Comparison of ENCODE assay signal across 23 cellular contexts in the genomic region with DNA sequence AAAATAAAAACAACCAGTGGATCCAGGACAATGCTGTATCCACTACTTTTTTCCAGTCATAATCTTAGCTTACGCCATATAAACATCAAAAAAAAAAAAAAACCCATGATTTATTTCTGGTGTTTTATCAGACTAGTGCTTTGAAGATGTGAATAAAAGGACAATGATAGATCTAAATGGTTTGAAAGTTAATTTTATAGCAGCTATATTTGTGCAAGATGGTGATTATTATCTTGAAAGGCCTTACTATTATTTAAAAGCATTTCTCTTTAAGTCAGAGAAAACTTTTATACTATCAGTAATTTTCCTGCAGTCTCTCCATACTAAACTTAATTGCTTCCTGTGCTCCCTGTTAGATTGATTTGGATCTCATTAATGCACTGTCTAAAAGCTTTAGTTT.
DNase-seq lines count a peak whose midpoint lies in the region; ATAC-seq and TF ChIP-seq lines count a peak whose summit lies in the region.
"Had no signal": no experiment of that assay in that cellular context is flagged by ENCODE, and none has a peak within 500 bp of the region (broad histone marks: within the 10 kb centered on the region; RNA-seq: fewer than 3 reads in every experiment).

No MANE protein-coding gene starts in this region.

- no peaks in the 10 kb centered on the region for H4K20me1 ChIP-seq in SK-N-SH (ENCODE audit: insufficient read depth)
- H4K20me1 ChIP-seq: BLaER1 had no signal

- no peak for TF ChIP-seq CTCF in SK-N-SH (IDR thresholded peaks at IDR 0.05)
- no peak for TF ChIP-seq CTCF in mesothelial cell of epicardium (IDR thresholded peaks at IDR 0.05; ENCODE audit: unreplicated experiment)

- CTCF ChIA-PET in SK-N-SH (lab: Yijun Ruan, JAX) = no interaction called here

- TF ChIP-seq EP300 in SK-N-SH (IDR thresholded peaks at IDR 0.05; ENCODE audit: borderline replicate concordance in 1 of 2, low read depth in 1 of 2, low read length in 1 of 2) = no peak

- no peaks in the 10 kb centered on the region for H3K36me3 ChIP-seq in SK-N-SH (replicated peaks in 1 of 2; ENCODE audit: control insufficient read depth in 1 of 2, insufficient read depth in 2 of 2, low read length in 1 of 2)
- H3K36me3 ChIP-seq: BE2C, BLaER1 had no signal

- ATAC-seq in HG02642 (IDR thresholded peaks at IDR 0.05; ENCODE audit: poor library complexity, unreplicated experiment) = no peak
- ATAC-seq: GM12878 had no signal

- H3K27ac ChIP-seq in SK-N-SH (ENCODE audit: low read depth in 2 of 2, low read length in 1 of 2) = peak overlapping the region in 1 of 2 experiments; percentile 83; a peak in 1 of 4 replicates
- H3K27ac ChIP-seq: BLaER1 had no signal

- H2AFZ ChIP-seq in SK-N-SH (ENCODE audit: low read depth) = no peak overlapping the region

- H3K4me3 Mint-ChIP-seq in mesothelial cell of epicardium = no peak overlapping the region
- no peak overlapping the region for H3K4me3 Mint-ChIP-seq in immature natural killer cell
- H3K4me3 Mint-ChIP-seq: CD14-positive monocyte; CD4-positive, alpha-beta memory T cell; CD4-positive, CD25-positive, alpha-beta regulatory T cell; CD8-positive, alpha-beta memory T cell had no signal

- no peaks in the 10 kb centered on the region for H3K27me3 ChIP-seq in SK-N-SH (ENCODE audit: insufficient read depth)
- H3K27me3 ChIP-seq: BE2C, BLaER1 had no signal

- no peaks in the 10 kb centered on the region for H3K9me2 ChIP-seq in SK-N-SH

- H3K4me1 Mint-ChIP-seq in mesothelial cell of epicardium = peaks cover 27% of the 10 kb centered on the region
- H3K4me1 Mint-ChIP-seq in immature natural killer cell = no peaks in the 10 kb centered on the region
- H3K4me1 Mint-ChIP-seq: CD14-positive monocyte; CD4-positive, alpha-beta memory T cell; CD4-positive, CD25-positive, alpha-beta regulatory T cell; CD8-positive, alpha-beta memory T cell had no signal

- H3K27me3 Mint-ChIP-seq in mesothelial cell of epicardium (ENCODE audit: low read depth) (no peaks in the 10 kb centered on the region), immature natural killer cell (ENCODE audit: low read depth in 3 of 3) (peaks cover 0 to 2% (median 0%) of the 10 kb centered on the region in 3 donors)
- H3K27me3 Mint-ChIP-seq: CD4-positive, alpha-beta memory T cell; CD4-positive, CD25-positive, alpha-beta regulatory T cell; CD8-positive, alpha-beta memory T cell had no signal

- H3K4me2 ChIP-seq in SK-N-SH = no peak overlapping the region

- no peaks in the 10 kb centered on the region; a peak in 2 of 4 replicates for H3K4me1 ChIP-seq in SK-N-SH (ENCODE audit: control insufficient read depth in 1 of 2, insufficient read depth in 2 of 2, low read depth in 1 of 2, low read length in 1 of 2)

- WGBS in SK-N-SH (ENCODE audit: low lambda C conversion rate) = 38% methylated on average over 1 of the region's 1 CpG

- no peaks in the 10 kb centered on the region for H3K79me2 ChIP-seq in SK-N-SH (ENCODE audit: insufficient read depth)

- no peak overlapping the region for H3K9ac ChIP-seq in SK-N-SH
- H3K9ac ChIP-seq: BLaER1 had no signal

- H3K4me3 ChIP-seq in SK-N-SH (ENCODE audit: low read depth in 2 of 2, low read length in 1 of 2) = no peak overlapping the region
- H3K4me3 ChIP-seq: BLaER1, GM12878 had no signal

- no peak for TF ChIP-seq RAD21 in SK-N-SH (IDR thresholded peaks at IDR 0.05; ENCODE audit: low read length)

- 0 out of 2 replicates have a peak, but pooled peaks cover 5% of the 10 kb centered on the region for H3K9me3 ChIP-seq in SK-N-SH
- H3K9me3 ChIP-seq: BE2C had no signal

- H3K27ac Mint-ChIP-seq in mesothelial cell of epicardium = peak overlapping the region; percentile 79
- no peak overlapping the region for H3K27ac Mint-ChIP-seq in immature natural killer cell
- H3K27ac Mint-ChIP-seq: CD14-positive monocyte; CD4-positive, alpha-beta memory T cell; CD4-positive, CD25-positive, alpha-beta regulatory T cell had no signal

- H3K36me3 Mint-ChIP-seq in mesothelial cell of epicardium = peaks cover 2% of the 10 kb centered on the region
- H3K36me3 Mint-ChIP-seq in immature natural killer cell = no peaks in the 10 kb centered on the region
- H3K36me3 Mint-ChIP-seq: CD14-positive monocyte; CD4-positive, alpha-beta memory T cell; CD4-positive, CD25-positive, alpha-beta regulatory T cell; CD8-positive, alpha-beta memory T cell had no signal

- no peaks in the 10 kb centered on the region for H3F3A ChIP-seq in SK-N-SH (replicated peaks; ENCODE audit: insufficient read depth)

- DNase-seq in SK-N-SH (peak; percentile 4), amniotic epithelial cell (ENCODE audit: low read depth) (peak; percentile 1), mesothelial cell of epicardium (ENCODE audit: low spot score in 2 of 2, unreplicated experiment in 2 of 2) (no peak), NCI-H187 (lab: John Stamatoyannopoulos, UW) (no peak), immature natural killer cell (no peak)
- DNase-seq: 8988T; ACHN; C1 segment of cervical spinal cord; CD4-positive, alpha-beta memory T cell; CD4-positive, CD25-positive, alpha-beta regulatory T cell; CD8-positive, alpha-beta memory T cell; COR-L47; DMS 273 treated with DMSO at 0.1 percent for 48 hours; DMS153; DMS53; DND-41; EL; GDM1 had no signal

- H3K9me3 Mint-ChIP-seq in mesothelial cell of epicardium = peaks cover 29% of the 10 kb centered on the region
- peaks cover 0 to 23% (median 7%) of the 10 kb centered on the region in 6 donors for H3K9me3 Mint-ChIP-seq in immature natural killer cell

- POLR2A ChIA-PET in SK-N-SH (lab: Yijun Ruan, JAX) = no interaction called here

TF ChIP-seq in SK-N-SH, 30 proteins besides CTCF, POLR2A, EP300 and RAD21:
- TF ChIP-seq CHD2 (IDR thresholded peaks at IDR 0.05; ENCODE audit: low read length, partially characterized antibody) (no peak), POLR2AphosphoS5 (IDR thresholded peaks at IDR 0.05; ENCODE audit: low read depth, low read length) (no peak), RCOR1 (IDR thresholded peaks at IDR 0.05; ENCODE audit: low read length) (no peak)

Comparison
In these comparisons a context has a peak if more than half of its experiments do, and no peak if none do; other contexts are left out.
1. DNase-seq: peak in SK-N-SH (single experiment) and amniotic epithelial cell (single experiment); none in mesothelial cell of epicardium (0 of 2), NCI-H187 (0 of 2) and immature natural killer cell (0 of 3).